ENCODE assay signal across 8 cellular contexts in genomic region chr14:21382886-21383847, GRCh38. TPM values are rescaled to one million over a fixed set of nuclear protein-coding genes. Genes with fewer than 3 reads are reported as not detected.
A peak's percentile ranks its signal among the peaks of the same experiment; 100 is the strongest.
DNase-seq lines count a peak whose midpoint lies in the region; ATAC-seq and TF ChIP-seq lines count a peak whose summit lies in the region.

No MANE protein-coding gene starts in this region.

- TF ChIP-seq CTCF in BE2C (IDR thresholded peaks at IDR 0.05; ENCODE audit: low read depth, low read length), result no peak

- no peaks in the 10 kb centered on the region for H3K4me1 ChIP-seq in BE2C

- H3K36me3 ChIP-seq in BE2C, result peaks cover 14% of the 10 kb centered on the region

- no peaks in the 10 kb centered on the region for H3K27me3 ChIP-seq in BE2C

- H3K27ac ChIP-seq in caudate nucleus (ENCODE audit: low read depth, low read length), result peak overlapping the region; percentile 88

- peak overlapping the region; percentile 98 for H3K4me3 ChIP-seq in BE2C (ENCODE audit: low read depth, low read length)

- peak; percentile 59 for DNase-seq in BE2C
- DNase-seq in NCI-H1694 treated with DMSO at 0.1 percent for 48 hours (lab: John Stamatoyannopoulos, UW), result peak; percentile 63
- peak; percentile 6 for DNase-seq in activated CD4-positive, CD25-positive, alpha-beta regulatory T cell treated with anti-CD3 and anti-CD28 coated beads, Interleukin-2, amount 50 U/mL, for 16 hours (ENCODE audit: low read depth, low spot score)
- DNase-seq in caudate nucleus (lab: John Stamatoyannopoulos, UW), result peak in 19 of 61 donors; percentile 3 to 52 (median 32)
- peak; percentile 67 for DNase-seq in kidney tubule cell (ENCODE audit: low spot score)
- peak; percentile 67 for DNase-seq in stimulated activated CD4-positive, alpha-beta T cell treated with anti-CD3 and anti-CD28 coated beads, Interleukin-1b, Interleukin-23, amount 100 ng/mL, for 48 hours

- ATAC-seq in GM21723 (IDR thresholded peaks at IDR 0.05; ENCODE audit: unreplicated experiment) (peak; percentile 27), GM19395 (IDR thresholded peaks at IDR 0.05; ENCODE audit: unreplicated experiment) (no peak)

- H3K9me3 ChIP-seq in BE2C, result no peaks in the 10 kb centered on the region

RNA-seq across cellular contexts. Expression of gene SUPT16H, which starts 0.7 kb away (rescaled TPM):
- polyA plus RNA-seq in BE2C (2012; ENCODE audit: insufficient read depth, insufficient read length, low read depth), result 65.1 TPM
